Comparison of ENCODE assay signal across 8 cellular contexts in the genomic region with DNA sequence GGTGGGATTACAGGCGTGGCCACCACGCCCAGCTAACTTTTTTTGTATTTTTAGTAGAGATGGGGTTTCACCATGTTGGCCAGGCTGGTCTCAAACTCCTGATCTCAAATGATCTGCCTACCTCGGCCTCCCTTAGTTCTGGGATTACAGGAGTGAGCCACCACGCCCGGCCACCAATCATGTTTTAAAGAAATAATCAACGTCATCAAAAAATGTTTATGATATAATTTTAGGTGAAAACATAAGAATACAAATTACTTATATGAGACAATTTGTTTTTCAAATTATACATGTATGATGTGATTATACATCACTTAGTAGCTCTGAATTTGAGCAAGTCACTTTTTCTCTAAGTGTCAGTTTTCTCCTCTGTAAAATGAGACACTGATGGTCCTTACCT.
"Had no signal": no experiment of that assay in that cellular context is flagged by ENCODE, and none has a peak within 500 bp of the region (broad histone marks: within the 10 kb centered on the region; RNA-seq: fewer than 3 reads in every experiment).

No MANE protein-coding gene starts in this region.

- DNase-seq: GDM1, GF-D8 had no signal

- FAIRE-seq: G401.6, GM12878, GM12891, GM12892, GM18507, GM19239 had no signal

- H3K4me3 ChIP-seq: GM12878 had no signal

- ATAC-seq: GM12878 had no signal
